In the genomic region with DNA sequence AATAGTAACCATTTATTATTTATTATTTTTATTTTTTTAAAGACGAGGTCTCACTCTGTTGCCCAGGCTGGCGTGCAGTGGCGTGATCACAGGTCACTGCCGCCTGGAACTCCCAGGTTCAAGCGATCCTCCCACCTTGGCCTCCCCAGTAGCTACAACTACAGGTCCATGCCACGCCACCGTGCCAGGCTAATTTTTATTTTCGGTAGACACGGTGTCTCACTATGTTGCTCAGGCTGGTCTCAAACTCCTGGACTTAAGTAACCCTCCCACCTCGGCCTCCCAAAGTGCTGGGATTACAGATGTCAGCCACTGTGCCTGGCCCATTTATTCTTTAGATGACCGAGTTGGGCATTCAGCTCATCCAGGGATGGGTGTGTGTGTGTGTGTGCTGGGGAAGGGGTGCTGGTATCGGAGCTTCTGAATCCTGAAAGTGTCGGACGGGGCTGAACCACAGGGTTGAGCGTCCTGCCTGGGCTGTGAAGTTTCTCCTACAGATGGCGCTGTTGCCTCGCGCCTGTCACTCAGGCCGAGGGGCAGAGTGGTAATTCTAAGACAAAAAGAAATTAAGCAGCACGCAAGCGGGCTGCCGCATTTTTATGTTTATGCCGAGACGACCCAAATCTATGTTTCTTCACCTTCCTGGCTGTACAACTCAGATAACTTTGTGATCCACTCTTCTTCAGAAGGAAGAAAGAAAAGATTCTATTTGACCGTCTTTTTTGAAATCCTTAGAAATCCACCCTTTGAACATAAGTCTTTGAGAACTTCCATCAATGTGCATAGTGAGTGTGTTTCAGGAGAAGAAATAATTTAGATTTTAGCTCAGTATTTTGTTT, we compare ENCODE assay signal across 8 cellular contexts.
A peak's percentile ranks its signal among the peaks of the same experiment; 100 is the strongest.
DNase-seq lines count a peak whose midpoint lies in the region; ATAC-seq and TF ChIP-seq lines count a peak whose summit lies in the region.

No MANE protein-coding gene starts in this region.

- DNase-seq in SIG-M5 treated with dmso at 0.1 percent for 504 hours (lab: John Stamatoyannopoulos, UW; ENCODE audit: unreplicated experiment) (peak; percentile 60), SIG-M5 (lab: John Stamatoyannopoulos, UW) (no peak), SK-N-DZ (ENCODE audit: low spot score) (peak; percentile 55), cardiac septum (ENCODE audit: low spot score) (peak; percentile 89), putamen (ENCODE audit: low spot score) (peak; percentile 43)
- peak; percentile 11 for DNase-seq in activated naive CD8-positive, alpha-beta T cell treated with anti-CD3 and anti-CD28 coated beads, Interleukin-2, amount 50 U/mL, for 16 hours (ENCODE audit: low read depth, low spot score)

- intact Hi-C loops in cardiac septum (cut with DNase I) = loop anchor here (5.0 to 10.0 kb wide), 4 partner anchors 149 to 1676 kb away; no protein-coding TSS in a partner anchor

- TF ChIP-seq EP300 in Ishikawa (IDR thresholded peaks at IDR 0.05; ENCODE audit: borderline replicate concordance) = no peak

- ATAC-seq in GM21528 (IDR thresholded peaks at IDR 0.05; ENCODE audit: low FRiP score, unreplicated experiment) = no peak

- peak; percentile 85 for TF ChIP-seq RAD21 in Ishikawa (IDR thresholded peaks at IDR 0.05; ENCODE audit: low read depth)

TF ChIP-seq in Ishikawa, 13 proteins besides CTCF, POLR2A, EP300 and RAD21:
- TF ChIP-seq FOXM1 (IDR thresholded peaks at IDR 0.05; ENCODE audit: borderline replicate concordance, low read depth) = no peak
- no peak for TF ChIP-seq TCF12 (IDR thresholded peaks at IDR 0.05; ENCODE audit: low read depth)
- TF ChIP-seq EGR1 (IDR thresholded peaks at IDR 0.05) = no peak
- TF ChIP-seq ZBTB7A (IDR thresholded peaks at IDR 0.05; ENCODE audit: low read depth) = no peak
- no peak for TF ChIP-seq NFIC (IDR thresholded peaks at IDR 0.05)
